In the genomic region with DNA sequence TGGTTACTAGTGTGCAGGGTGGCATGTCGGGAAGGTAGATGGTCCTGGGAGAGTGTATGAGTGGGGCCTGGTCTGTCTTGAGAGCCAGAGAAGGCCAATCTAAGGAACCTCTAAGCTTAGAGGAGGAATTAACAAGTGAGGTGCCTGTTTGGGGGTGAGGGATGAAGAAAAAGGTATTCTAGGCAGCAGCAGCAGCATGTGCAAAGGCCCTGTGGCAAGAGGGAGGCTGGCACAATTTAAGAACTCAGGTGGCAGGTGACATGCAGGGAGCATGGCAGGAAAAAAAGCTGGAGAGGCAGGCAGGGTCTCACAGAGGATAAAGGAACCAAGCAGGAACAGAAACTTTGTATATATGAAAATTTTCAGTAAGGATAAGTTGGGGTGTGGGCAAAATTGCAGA, we compare ENCODE assay signal across 20 cellular contexts. TPM values are rescaled to one million over a fixed set of nuclear protein-coding genes. Genes with fewer than 3 reads are reported as not detected.
"Had no signal": no experiment of that assay in that cellular context is flagged by ENCODE, and none has a peak within 500 bp of the region (broad histone marks: within the 10 kb centered on the region; RNA-seq: fewer than 3 reads in every experiment).

No MANE protein-coding gene starts in this region.

- H3K36me3 ChIP-seq: MG63 had no signal

- H3K9me3 ChIP-seq: MG63, SJCRH30 had no signal

- H3K27ac ChIP-seq: RWPE1, SJCRH30 had no signal

- DNase-seq: KBM-7, MG63, NCI-H1092, NCI-H1105 treated with DMSO at 0.1 percent for 48 hours, NCI-H1436, NCI-H187, NCI-H2029, NCI-H2081 treated with DMSO at 0.1 percent for 48 hours, NCI-H2171, NCI-H226, NCI-H446, NCI-H510A, NCI-H524 treated with DMSO at 0.1 percent for 48 hours, NCI-H774, PC-3, SHP77 treated with DMSO at 0.1 percent for 48 hours, SJCRH30 had no signal

- H3K4me3 ChIP-seq: MG63, SJCRH30 had no signal

- H3K27me3 ChIP-seq: MG63, SJCRH30 had no signal

RNA-seq across cellular contexts. Expression of gene SPSB4, which starts 51.2 kb away (rescaled TPM):
- total RNA-seq: HT-29, OCI-LY7, PC-3 had no signal
